In the genomic region with DNA sequence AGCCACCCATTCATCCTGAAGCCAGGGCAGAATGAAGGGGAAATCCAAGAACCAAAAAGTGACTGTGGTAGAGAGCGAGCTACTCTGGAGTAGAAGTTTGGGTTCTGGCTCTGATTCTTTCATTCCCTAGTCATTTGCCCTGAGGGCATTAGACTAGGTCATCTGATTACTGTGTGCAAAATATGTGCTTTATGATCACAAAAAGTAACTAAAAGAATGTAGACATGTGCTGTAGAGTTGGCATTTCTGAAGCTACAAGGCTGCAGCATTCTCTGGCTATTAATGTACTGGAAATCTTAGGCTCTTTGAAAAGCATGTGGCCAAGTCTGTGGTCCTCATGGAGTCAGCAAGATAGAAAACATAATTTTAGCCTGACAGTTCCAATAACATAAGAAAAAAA, we compare ENCODE assay signal across 29 cellular contexts.
DNase-seq lines count a peak whose midpoint lies in the region; ATAC-seq and TF ChIP-seq lines count a peak whose summit lies in the region.
"Had no signal": no experiment of that assay in that cellular context is flagged by ENCODE, and none has a peak within 500 bp of the region (broad histone marks: within the 10 kb centered on the region; RNA-seq: fewer than 3 reads in every experiment).

No MANE protein-coding gene starts in this region.

- H3K27ac ChIP-seq in mammary epithelial cell (ENCODE audit: insufficient read depth, low read depth, low read length) (no peak overlapping the region), breast epithelium (no peak overlapping the region), PC-3 (ENCODE audit: low read length) (no peak overlapping the region), thoracic aorta (peak overlapping the region; percentile 36 to 52), mesenchymal stem cell (ENCODE audit: low read length, poor library complexity, severe bottlenecking) (no peak overlapping the region)
- H3K27ac ChIP-seq: 22Rv1; BLaER1 treated with 17β-estradiol and CSF1 and Interleukin-3, amounts not matched to agents 10 nM and 100 nM; esophagus squamous epithelium; SJSA1; skin epidermis; vagina had no signal

- POLR2A ChIA-PET in PC-3 (lab: Charles Lee; ENCODE audit: unreplicated experiment), result no interaction called here

- H4K91ac ChIP-seq in mesenchymal stem cell (ENCODE audit: low read length), result no peak overlapping the region

- H3K9ac ChIP-seq in mammary epithelial cell (ENCODE audit: insufficient read depth, low read length) (no peak overlapping the region), PC-3 (ENCODE audit: low read length) (no peak overlapping the region), mesenchymal stem cell (ENCODE audit: low read length) (no peak overlapping the region)
- H3K9ac ChIP-seq: BLaER1 treated with 17β-estradiol and CSF1 and Interleukin-3, amounts not matched to agents 10 nM and 100 nM had no signal

- no peaks in the 10 kb centered on the region for H3F3A ChIP-seq in PC-3 (ENCODE audit: low read length, unreplicated experiment)

- no peak overlapping the region for H2BK120ac ChIP-seq in mesenchymal stem cell (ENCODE audit: low read depth, low read length)

- no peak for ATAC-seq in PC-3
- no peak for ATAC-seq in thoracic aorta (ENCODE audit: insufficient number of reproducible peaks, low FRiP score, low read depth)
- no peak for ATAC-seq in HG03354 (IDR thresholded peaks at IDR 0.05; ENCODE audit: poor library complexity, severe bottlenecking, unreplicated experiment)
- ATAC-seq: activated CD4-positive, CD25-positive, alpha-beta regulatory T cell treated with anti-CD3 and anti-CD28 coated beads, Interleukin-2, amount 50 U/mL, for 24 hours; GM23338; left ventricle myocardium superior; naive thymus-derived CD8-positive, alpha-beta T cell had no signal

- H3K4ac ChIP-seq in mesenchymal stem cell (ENCODE audit: low read depth in 1 of 2, low read length in 2 of 2), result no peak overlapping the region

- H3K4me3 ChIP-seq in mammary epithelial cell (replicated peaks in 1 of 3; ENCODE audit: insufficient read depth in 1 of 3, low read depth in 2 of 3, low read length in 3 of 3) (no peak overlapping the region), breast epithelium (no peak overlapping the region), PC-3 (ENCODE audit: low read length) (no peak overlapping the region), thoracic aorta (no peak overlapping the region), mesenchymal stem cell (ENCODE audit: insufficient read depth in 1 of 2, low read depth in 1 of 2, low read length in 2 of 2) (no peak overlapping the region)
- H3K4me3 ChIP-seq: BLaER1 treated with 17β-estradiol and CSF1 and Interleukin-3, amounts not matched to agents 10 nM and 100 nM; esophagus squamous epithelium; GM23338; SJSA1; skin epidermis; vagina had no signal

- H3K4me1 ChIP-seq in mammary epithelial cell (ENCODE audit: insufficient read depth, low read length) (peaks cover 4% of the 10 kb centered on the region), breast epithelium (no peaks in the 10 kb centered on the region), PC-3 (ENCODE audit: insufficient read depth, low read length) (no peaks in the 10 kb centered on the region), thoracic aorta (ENCODE audit: control insufficient read depth in 1 of 2, low read depth in 2 of 2) (peaks cover 3 to 29% of the 10 kb centered on the region in 2 donors), mesenchymal stem cell (ENCODE audit: control insufficient read depth, insufficient read depth, low read depth, low read length) (no peaks in the 10 kb centered on the region)
- H3K4me1 ChIP-seq: esophagus squamous epithelium, SJSA1, vagina had no signal

- H3K79me1 ChIP-seq in mesenchymal stem cell (replicated peaks; ENCODE audit: low read length, poor library complexity, severe bottlenecking), result no peaks in the 10 kb centered on the region

- WGBS in mammary epithelial cell (ENCODE audit: low coverage, missing lambda C conversion rate), result 14% methylated on average over 1 of the region's 1 CpG
- 100% methylated on average over 1 of the region's 1 CpG for WGBS in mesenchymal stem cell

- BruUV-seq in mammary epithelial cell (replicated peaks; lab: Mats Ljungman, UMichigan), result no TSS peak
- BruUV-seq in PC-3 (replicated peaks; lab: Mats Ljungman, UMichigan), result no TSS peak

- H3K4me2 ChIP-seq in mammary epithelial cell (ENCODE audit: insufficient read depth, low read depth, low read length), result no peak overlapping the region
- no peak overlapping the region for H3K4me2 ChIP-seq in PC-3 (ENCODE audit: low read length)
- H3K4me2 ChIP-seq in mesenchymal stem cell (ENCODE audit: low read length, poor library complexity, severe bottlenecking), result no peak overlapping the region
- H3K4me2 ChIP-seq: GM23338 had no signal

- H3K14ac ChIP-seq in mesenchymal stem cell (ENCODE audit: low read length in 2 of 2), result no peak overlapping the region

- CTCF ChIA-PET in mammary epithelial cell (lab: Charles Lee; ENCODE audit: low non-redundant PET), result no interaction called here
- CTCF ChIA-PET in PC-3 (lab: Charles Lee), result no interaction called here

- H4K20me1 ChIP-seq in mammary epithelial cell (ENCODE audit: insufficient read depth, low read length) (no peaks in the 10 kb centered on the region), PC-3 (ENCODE audit: low read length) (no peaks in the 10 kb centered on the region)
- H4K20me1 ChIP-seq: BLaER1 treated with 17β-estradiol and CSF1 and Interleukin-3, amounts not matched to agents 10 nM and 100 nM had no signal

- H3K27me3 ChIP-seq in mammary epithelial cell (ENCODE audit: insufficient read depth, low read length) (no peaks in the 10 kb centered on the region), breast epithelium (no peaks in the 10 kb centered on the region), PC-3 (ENCODE audit: low read length) (peaks cover 52% of the 10 kb centered on the region), thoracic aorta (replicated peaks; ENCODE audit: insufficient read depth) (no peaks in the 10 kb centered on the region), mesenchymal stem cell (ENCODE audit: control insufficient read depth in 1 of 2, insufficient read depth in 1 of 2, low read length in 2 of 2) (no peaks in the 10 kb centered on the region)
- H3K27me3 ChIP-seq: BLaER1 treated with 17β-estradiol and CSF1 and Interleukin-3, amounts not matched to agents 10 nM and 100 nM; esophagus squamous epithelium; SJSA1; vagina had no signal

- no peak overlapping the region for H3K23ac ChIP-seq in mesenchymal stem cell (ENCODE audit: low read length in 2 of 2)

- intact Hi-C loops in mammary epithelial cell (cut with micrococcal nuclease), result no loop called here
- intact Hi-C loops in breast epithelium (cut with DNase I; ENCODE audit: low total_unique reads), result no loop called here
- intact Hi-C loops in PC-3 (cut with micrococcal nuclease), result no loop called here

- H2BK15ac ChIP-seq in mesenchymal stem cell (ENCODE audit: low read depth, poor library complexity, severe bottlenecking), result no peak overlapping the region

- no peaks in the 10 kb centered on the region for H3K9me2 ChIP-seq in PC-3 (replicated peaks; ENCODE audit: low read length)

- no peak for TF ChIP-seq CTCF in mammary epithelial cell (conservative IDR thresholded peaks at IDR 0.05 in 1 of 2, IDR thresholded peaks at IDR 0.05 in 1 of 2; ENCODE audit: extremely low read depth in 1 of 2, insufficient read depth in 1 of 2, low read depth in 1 of 2, low read length in 2 of 2)
- no peak for TF ChIP-seq CTCF in breast epithelium (IDR thresholded peaks at IDR 0.05)
- no peak for TF ChIP-seq CTCF in PC-3 (conservative IDR thresholded peaks at IDR 0.05; ENCODE audit: low read depth, low read length)
- TF ChIP-seq CTCF in thoracic aorta (IDR thresholded peaks at IDR 0.05), result no peak

- no peak overlapping the region for H4K8ac ChIP-seq in mesenchymal stem cell (ENCODE audit: low read length)

- peak; percentile 43 for DNase-seq in mammary epithelial cell
- no peak for DNase-seq in breast epithelium (ENCODE audit: low spot score in 2 of 2)
- peak; percentile 27 for DNase-seq in PC-3
- DNase-seq in epidermal melanocyte (ENCODE audit: insufficient read length, low spot score), result peak; percentile 84
- no peak for DNase-seq in thoracic aorta (ENCODE audit: low spot score)
- no peak for DNase-seq in mesenchymal stem cell
- no peak for DNase-seq in C1 segment of cervical spinal cord (lab: John Stamatoyannopoulos, UW)
- DNase-seq: activated CD4-positive, alpha-beta memory T cell treated with anti-CD3 and anti-CD28 coated beads for 36 hours; activated CD8-positive, alpha-beta memory T cell treated with anti-CD3 and anti-CD28 coated beads, Interleukin-2, amount 50 U/mL, for 4 hours; activated naive CD4-positive, alpha-beta T cell treated with anti-CD3 and anti-CD28 coated beads, Interleukin-2, amount 50 U/mL, for 16 hours; amygdala; Caco-2; caudate nucleus; esophagus squamous epithelium; left ventricle myocardium superior; midbrain; naive thymus-derived CD8-positive, alpha-beta T cell; NCI-H1092 treated with DMSO at 0.1 percent for 48 hours; NCI-H187 treated with DMSO at 0.1 percent for 48 hours; NCI-H69; nucleus accumbens had no signal

- no peak overlapping the region for H2AK5ac ChIP-seq in mesenchymal stem cell (ENCODE audit: low read length, severe bottlenecking)

- dilution Hi-C loops in mammary epithelial cell (cut with HindIII; ENCODE audit: low sequenced_read_pairs), result no loop called here

- TF ChIP-seq POLR2A in breast epithelium (IDR thresholded peaks at IDR 0.05), result no peak

- no peaks in the 10 kb centered on the region for H3K36me3 ChIP-seq in mammary epithelial cell (ENCODE audit: insufficient read depth, low read length)
- H3K36me3 ChIP-seq in breast epithelium, result no peaks in the 10 kb centered on the region
- no peaks in the 10 kb centered on the region for H3K36me3 ChIP-seq in PC-3 (ENCODE audit: low read depth, low read length)
- H3K36me3 ChIP-seq in thoracic aorta, result peaks cover 23% of the 10 kb centered on the region
- H3K36me3 ChIP-seq in mesenchymal stem cell (ENCODE audit: control insufficient read depth in 1 of 2, insufficient read depth in 2 of 2, low read depth in 1 of 2, low read length in 2 of 2), result peaks cover 3% of the 10 kb centered on the region in 2 experiments
- H3K36me3 ChIP-seq: BLaER1 treated with 17β-estradiol and CSF1 and Interleukin-3, amounts not matched to agents 10 nM and 100 nM; esophagus squamous epithelium; SJSA1; vagina had no signal

- no peaks in the 10 kb centered on the region for H3K79me2 ChIP-seq in mammary epithelial cell (ENCODE audit: insufficient read depth, low read length)
- H3K79me2 ChIP-seq in PC-3 (ENCODE audit: low read length), result no peaks in the 10 kb centered on the region

- no peak overlapping the region for H2AFZ ChIP-seq in mammary epithelial cell (ENCODE audit: low read depth, low read length)
- H2AFZ ChIP-seq in PC-3 (ENCODE audit: low read length), result no peak overlapping the region
- no peak overlapping the region for H2AFZ ChIP-seq in mesenchymal stem cell (ENCODE audit: low read depth, low read length)
- H2AFZ ChIP-seq: GM23338 had no signal

- in situ Hi-C loops in mammary epithelial cell (cut with MboI; ENCODE audit: low sequenced_read_pairs in 2 of 2), result no loop called here

- H3K9me3 ChIP-seq in mammary epithelial cell (replicated peaks; ENCODE audit: insufficient read depth, low read length) (no peaks in the 10 kb centered on the region), breast epithelium (no peaks in the 10 kb centered on the region), PC-3 (ENCODE audit: low read length) (no peaks in the 10 kb centered on the region), thoracic aorta (no peaks in the 10 kb centered on the region), mesenchymal stem cell (ENCODE audit: control insufficient read depth, low read length) (no peaks in the 10 kb centered on the region)
- H3K9me3 ChIP-seq: BLaER1 treated with 17β-estradiol and CSF1 and Interleukin-3, amounts not matched to agents 10 nM and 100 nM; Caco-2; esophagus squamous epithelium; SJSA1; vagina had no signal

- H2BK12ac ChIP-seq in mesenchymal stem cell (ENCODE audit: low read length in 2 of 2), result no peak overlapping the region

- H3K18ac ChIP-seq in mesenchymal stem cell (ENCODE audit: low read depth in 1 of 2, low read length in 2 of 2), result no peak overlapping the region

- no peak overlapping the region for H2BK5ac ChIP-seq in mesenchymal stem cell (ENCODE audit: low read depth, low read length, poor library complexity, severe bottlenecking)

Comparison
In these comparisons a context has a peak if more than half of its experiments do, and no peak if none do; other contexts are left out.
1. DNase-seq: peak in mammary epithelial cell (single experiment), PC-3 (single experiment) and epidermal melanocyte (single experiment); none in breast epithelium (0 of 2), thoracic aorta (single experiment), mesenchymal stem cell (single experiment) and C1 segment of cervical spinal cord (0 of 14).
2. H3K27ac ChIP-seq: peak in thoracic aorta (2 of 2); none in mammary epithelial cell (single experiment), breast epithelium (0 of 2), PC-3 (single experiment) and mesenchymal stem cell (single experiment).